8 cellular contexts compared by ENCODE assay signal in genomic region chr13:77699059-77699680, GRCh38. TPM values are rescaled to one million over a fixed set of nuclear protein-coding genes. Genes with fewer than 3 reads are reported as not detected.
A peak's percentile ranks its signal among the peaks of the same experiment; 100 is the strongest.
DNase-seq lines count a peak whose midpoint lies in the region; ATAC-seq, FAIRE-seq and TF ChIP-seq lines count a peak whose summit lies in the region.

No MANE protein-coding gene starts in this region.

- no peaks in the 10 kb centered on the region for H3K36me3 ChIP-seq in iPS-20b (ENCODE audit: insufficient read depth, low read depth, low read length)
- no peaks in the 10 kb centered on the region for H3K36me3 ChIP-seq in subcutaneous abdominal adipose tissue (ENCODE audit: control insufficient read depth in 5 of 5, insufficient read depth in 5 of 5, low read length in 5 of 5)

- H3K36me3 Mint-ChIP-seq in activated CD8-positive, alpha-beta T cell treated with anti-CD3 and anti-CD28 coated beads for 36 hours (ENCODE audit: low read depth): peaks cover 6% of the 10 kb centered on the region

- FAIRE-seq in GM12891 (lab: Jason Lieb, UNC): no peak

- peak; percentile 1 for DNase-seq in DMS53 (lab: John Stamatoyannopoulos, UW)
- no peak for DNase-seq in DMS53 treated with DMSO at 0.1 percent for 48 hours (lab: John Stamatoyannopoulos, UW; ENCODE audit: unreplicated experiment)
- no peak for DNase-seq in activated CD8-positive, alpha-beta T cell treated with anti-CD3 and anti-CD28 coated beads for 36 hours
- DNase-seq in GM12891 (ENCODE audit: insufficient read length, low spot score): no peak

- H3K4me1 ChIP-seq in iPS-20b (ENCODE audit: insufficient read depth, low read length) (peaks cover 20% of the 10 kb centered on the region), subcutaneous abdominal adipose tissue (ENCODE audit: control insufficient read depth in 5 of 5, insufficient read depth in 5 of 5, low read length in 5 of 5) (peaks cover 0 to 18% (median 17%) of the 10 kb centered on the region in 5 donors)

- H3K4me3 Mint-ChIP-seq in activated CD8-positive, alpha-beta T cell treated with anti-CD3 and anti-CD28 coated beads for 36 hours: peak overlapping the region; percentile 97

- H3K27me3 ChIP-seq in iPS-20b (ENCODE audit: insufficient read depth, low read length) (peaks cover 19% of the 10 kb centered on the region), subcutaneous abdominal adipose tissue (ENCODE audit: control insufficient read depth in 5 of 5, insufficient read depth in 4 of 5, low read length in 5 of 5) (no peaks in the 10 kb centered on the region)

- ATAC-seq in activated CD8-positive, alpha-beta T cell treated with anti-CD3 and anti-CD28 coated beads for 36 hours: no peak
- ATAC-seq in GM19463 (IDR thresholded peaks at IDR 0.05; ENCODE audit: unreplicated experiment) (no peak), HG03095 (IDR thresholded peaks at IDR 0.05; ENCODE audit: unreplicated experiment) (no peak)

- intact Hi-C loops in activated CD8-positive, alpha-beta T cell treated with anti-CD3 and anti-CD28 coated beads for 36 hours (cut with micrococcal nuclease): loop anchor here (5.0 to 10.0 kb wide), 3 partner anchors 33 to 674 kb away; partner anchors contain the start of gene FBXL3

- TF ChIP-seq POLR2A in GM12891 (IDR thresholded peaks at IDR 0.05; ENCODE audit: low read depth, low read length): no peak

- H3K27ac ChIP-seq in iPS-20b (ENCODE audit: low read length) (no peak overlapping the region), subcutaneous abdominal adipose tissue (ENCODE audit: low read depth, low read length) (no peak overlapping the region)

- H3K9me3 ChIP-seq in iPS-20b (ENCODE audit: insufficient read depth, low read depth, low read length) (no peaks in the 10 kb centered on the region), subcutaneous abdominal adipose tissue (ENCODE audit: control insufficient read depth in 5 of 5, low read length in 5 of 5) (no peaks in the 10 kb centered on the region)

- peaks cover 41% of the 10 kb centered on the region for H3K4me1 Mint-ChIP-seq in activated CD8-positive, alpha-beta T cell treated with anti-CD3 and anti-CD28 coated beads for 36 hours (ENCODE audit: low read depth)

- POLR2A ChIA-PET in activated CD8-positive, alpha-beta T cell treated with anti-CD3 and anti-CD28 coated beads for 36 hours (lab: Charles Lee): interaction anchor here (1.8 kb wide), 1 partner anchor 20 kb away, joined by 4 read pairs; no protein-coding TSS in a partner anchor

- peak overlapping the region; percentile 54; the same call in 1 of the 2 replicates for H3K9ac ChIP-seq in iPS-20b (ENCODE audit: low read depth, low read length)
- peak overlapping the region in 3 of 5 donors; percentile 34 to 65 (median 62) for H3K9ac ChIP-seq in subcutaneous abdominal adipose tissue (ENCODE audit: low read length in 5 of 5)

- CTCF ChIA-PET in activated CD8-positive, alpha-beta T cell treated with anti-CD3 and anti-CD28 coated beads for 36 hours (lab: Charles Lee): interaction anchor here (1.3 kb wide), 1 partner anchor 17 kb away, joined by 3 read pairs; no protein-coding TSS in a partner anchor

- TF ChIP-seq CTCF in activated CD8-positive, alpha-beta T cell treated with anti-CD3 and anti-CD28 coated beads for 36 hours (IDR thresholded peaks at IDR 0.05): no peak

- H3K27ac Mint-ChIP-seq in activated CD8-positive, alpha-beta T cell treated with anti-CD3 and anti-CD28 coated beads for 36 hours: peak overlapping the region; percentile 93

- peak overlapping the region; percentile 77 for H3K4me3 ChIP-seq in iPS-20b (ENCODE audit: low read length)
- H3K4me3 ChIP-seq in subcutaneous abdominal adipose tissue (ENCODE audit: low read depth in 1 of 5, low read length in 5 of 5): peak overlapping the region; percentile 73 to 95 (median 85)

- no peaks in the 10 kb centered on the region for H3K9me3 Mint-ChIP-seq in activated CD8-positive, alpha-beta T cell treated with anti-CD3 and anti-CD28 coated beads for 36 hours

- no peaks in the 10 kb centered on the region for H3K27me3 Mint-ChIP-seq in activated CD8-positive, alpha-beta T cell treated with anti-CD3 and anti-CD28 coated beads for 36 hours

TF ChIP-seq in GM12891, 5 proteins besides CTCF, POLR2A, EP300 and RAD21:
- TF ChIP-seq POU2F2 (IDR thresholded peaks at IDR 0.05; ENCODE audit: low read depth, low read length) (no peak), SPI1 (IDR thresholded peaks at IDR 0.05; ENCODE audit: low read depth, low read length) (no peak), POLR2AphosphoS5 (IDR thresholded peaks at IDR 0.05; ENCODE audit: low read depth, low read length) (no peak), TAF1 (IDR thresholded peaks at IDR 0.05; ENCODE audit: low read depth, low read length) (no peak), PAX5 (IDR thresholded peaks at IDR 0.05; ENCODE audit: insufficient read depth, low read length, severe bottlenecking) (no peak)

RNA-seq across cellular contexts. Expression of gene SLAIN1, which starts 1.7 kb away (rescaled TPM):
- total RNA-seq in activated CD8-positive, alpha-beta T cell treated with anti-CD3 and anti-CD28 coated beads for 36 hours: 10 to 100 TPM; 26.5 to 32.0 TPM
- 36.9 TPM for polyA plus RNA-seq in GM12891 (2012; ENCODE audit: low read depth, missing spikeins)
